ENCODE assay signal across 1 cellular context in genomic region chr22:29375436-29376076, GRCh38.
TF ChIP-seq lines count a peak whose summit lies in the region.

No MANE protein-coding gene starts in this region.

TF ChIP-seq in GM23338, 12 proteins besides CTCF, POLR2A, EP300 and RAD21 (continued from another document):
- no peak for TF ChIP-seq ZNF462 (CRISPR knock-in tag; IDR thresholded peaks at IDR 0.05)
- no peak for TF ChIP-seq NANOG (IDR thresholded peaks at IDR 0.05; ENCODE audit: borderline replicate concordance)
- no peak for TF ChIP-seq ZNF331 (CRISPR knock-in tag; IDR thresholded peaks at IDR 0.05; ENCODE audit: low read depth)
- TF ChIP-seq ETS1 (IDR thresholded peaks at IDR 0.05), result no peak
- no peak for TF ChIP-seq POLR2AphosphoS5 (IDR thresholded peaks at IDR 0.05; ENCODE audit: low read depth)
- no peak for TF ChIP-seq EZH2phosphoT487 (IDR thresholded peaks at IDR 0.05; ENCODE audit: unreplicated experiment)
- TF ChIP-seq STAT1 (IDR thresholded peaks at IDR 0.05; ENCODE audit: unreplicated experiment), result no peak
- TF ChIP-seq ZNF114 (CRISPR knock-in tag; IDR thresholded peaks at IDR 0.05), result no peak
- TF ChIP-seq CREB1 (CRISPR knock-in tag; IDR thresholded peaks at IDR 0.05; ENCODE audit: low read depth), result no peak
- no peak for TF ChIP-seq JUNB (IDR thresholded peaks at IDR 0.05; ENCODE audit: unreplicated experiment)
TF ChIP-seq in GM23338: peak in this region for 0.
